ENCODE assay signal across 22 cellular contexts in the genomic region with DNA sequence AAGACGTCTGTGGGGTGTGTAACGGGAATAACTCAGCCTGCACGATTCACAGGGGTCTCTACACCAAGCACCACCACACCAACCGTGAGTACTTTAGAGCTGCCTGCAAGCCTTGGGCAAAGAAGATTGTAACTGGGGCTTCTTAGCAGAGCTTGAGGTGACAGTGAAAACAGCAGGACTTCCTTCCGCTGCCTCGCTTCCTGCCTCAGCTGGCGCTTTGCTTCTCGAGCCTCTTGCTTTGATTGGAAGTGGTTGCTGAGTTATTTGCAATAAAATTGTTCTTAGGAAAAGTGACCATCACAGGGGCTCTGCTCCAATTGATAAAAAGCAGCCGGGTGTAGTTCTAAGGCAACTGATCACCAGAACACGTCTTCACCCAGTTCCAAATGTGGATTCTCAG.
DNase-seq lines count a peak whose midpoint lies in the region; ATAC-seq and TF ChIP-seq lines count a peak whose summit lies in the region.
"Had no signal": no experiment of that assay in that cellular context is flagged by ENCODE, and none has a peak within 500 bp of the region (broad histone marks: within the 10 kb centered on the region; RNA-seq: fewer than 3 reads in every experiment).

No MANE protein-coding gene starts in this region.

- intact Hi-C loops in activated CD4-positive, alpha-beta T cell treated with anti-CD3 and anti-CD28 coated beads, Interleukin-2, amount 10 ng/mL, durations not matched to agents 24 days and 14 days (cut with micrococcal nuclease), result no loop called here
- intact Hi-C loops in activated CD4-positive, alpha-beta T cell treated with anti-CD3 and anti-CD28 coated beads for 36 hours (cut with DNase I, micrococcal nuclease), result no loop called here
- intact Hi-C loops in aorta (cut with DNase I), result no loop called here
- intact Hi-C loops in CD8-positive, alpha-beta T cell (cut with DNase I, micrococcal nuclease), result no loop called here
- intact Hi-C loops in ascending aorta (cut with DNase I), result no loop called here

- no peaks in the 10 kb centered on the region for H3K36me3 ChIP-seq in SK-N-MC (ENCODE audit: insufficient read depth, low read length)
- no peaks in the 10 kb centered on the region for H3K36me3 ChIP-seq in endodermal cell (ENCODE audit: control insufficient read depth, insufficient read depth, low read length)
- no peaks in the 10 kb centered on the region for H3K36me3 ChIP-seq in aorta (ENCODE audit: control insufficient read depth in 1 of 2, insufficient read depth in 2 of 2, low read length in 1 of 2)
- no peaks in the 10 kb centered on the region for H3K36me3 ChIP-seq in CD8-positive, alpha-beta T cell (ENCODE audit: insufficient read depth, low read length)
- no peaks in the 10 kb centered on the region for H3K36me3 ChIP-seq in ascending aorta
- H3K36me3 ChIP-seq: BE2C; BLaER1 treated with 17β-estradiol and CSF1 and Interleukin-3, amounts not matched to agents 10 nM and 100 nM had no signal

- H3K4me1 ChIP-seq in endodermal cell (ENCODE audit: control insufficient read depth, insufficient read depth, low read length), result no peaks in the 10 kb centered on the region
- no peaks in the 10 kb centered on the region for H3K4me1 ChIP-seq in aorta (ENCODE audit: control insufficient read depth in 1 of 2, insufficient read depth in 2 of 2, low read length in 2 of 2)
- H3K4me1 ChIP-seq in CD8-positive, alpha-beta T cell (ENCODE audit: insufficient read depth, low read length), result no peaks in the 10 kb centered on the region
- H3K4me1 ChIP-seq in ascending aorta, result no peaks in the 10 kb centered on the region
- H3K4me1 ChIP-seq: BE2C; BLaER1 treated with 17β-estradiol and CSF1 and Interleukin-3, amounts not matched to agents 10 nM and 100 nM had no signal

- H3K9me3 ChIP-seq in SK-N-MC (ENCODE audit: low read depth, low read length) (no peaks in the 10 kb centered on the region), endodermal cell (ENCODE audit: control insufficient read depth, low read length) (no peaks in the 10 kb centered on the region), aorta (ENCODE audit: control insufficient read depth, low read length) (peaks cover 1% of the 10 kb centered on the region), ascending aorta (no peaks in the 10 kb centered on the region)
- no peaks in the 10 kb centered on the region for H3K9me3 ChIP-seq in CD8-positive, alpha-beta T cell (ENCODE audit: low read length)
- H3K9me3 ChIP-seq: BE2C had no signal

- H3K27me3 ChIP-seq in endodermal cell (ENCODE audit: control insufficient read depth, insufficient read depth, low read length, poor library complexity, severe bottlenecking) (no peaks in the 10 kb centered on the region), aorta (ENCODE audit: control insufficient read depth in 1 of 2, insufficient read depth in 2 of 2, low read length in 1 of 2) (peaks cover 0 to 2% of the 10 kb centered on the region in 2 donors), ascending aorta (no peaks in the 10 kb centered on the region)
- no peaks in the 10 kb centered on the region for H3K27me3 ChIP-seq in CD8-positive, alpha-beta T cell (ENCODE audit: insufficient read depth, low read length)
- H3K27me3 ChIP-seq: BE2C; BLaER1 treated with 17β-estradiol and CSF1 and Interleukin-3, amounts not matched to agents 10 nM and 100 nM had no signal

- H3K27ac ChIP-seq in SK-N-MC (no peak overlapping the region), endodermal cell (ENCODE audit: low read depth, low read length) (no peak overlapping the region), aorta (ENCODE audit: low read depth in 1 of 2, low read length in 2 of 2) (no peak overlapping the region), ascending aorta (no peak overlapping the region)
- no peak overlapping the region for H3K27ac ChIP-seq in CD8-positive, alpha-beta T cell (ENCODE audit: low read depth, low read length)
- H3K27ac ChIP-seq: 22Rv1; BLaER1 treated with 17β-estradiol and CSF1 and Interleukin-3, amounts not matched to agents 10 nM and 100 nM; GM23248 had no signal

- TF ChIP-seq CTCF in endodermal cell (conservative IDR thresholded peaks at IDR 0.05), result no peak
- TF ChIP-seq CTCF in CD8-positive, alpha-beta T cell (IDR thresholded peaks at IDR 0.05), result no peak
- TF ChIP-seq CTCF in ascending aorta (IDR thresholded peaks at IDR 0.05), result no peak

- H3K4me3 ChIP-seq in SK-N-MC (peak overlapping the region; percentile 19; the same call in 1 of the 2 replicates), endodermal cell (ENCODE audit: low read length) (no peak overlapping the region), aorta (ENCODE audit: low read length in 2 of 2) (no peak overlapping the region), ascending aorta (no peak overlapping the region)
- H3K4me3 ChIP-seq in CD8-positive, alpha-beta T cell (ENCODE audit: low read depth, low read length), result no peak overlapping the region
- H3K4me3 ChIP-seq: BLaER1 treated with 17β-estradiol and CSF1 and Interleukin-3, amounts not matched to agents 10 nM and 100 nM; GM23248 had no signal

- no peak overlapping the region for H3K4me3 Mint-ChIP-seq in activated CD4-positive, alpha-beta T cell treated with anti-CD3 and anti-CD28 coated beads, Interleukin-2, amount 10 ng/mL, durations not matched to agents 24 days and 14 days
- H3K4me3 Mint-ChIP-seq in activated CD4-positive, alpha-beta T cell treated with anti-CD3 and anti-CD28 coated beads for 36 hours, result no peak overlapping the region
- H3K4me3 Mint-ChIP-seq in endodermal cell, result no peak overlapping the region
- no peak overlapping the region for H3K4me3 Mint-ChIP-seq in CD8-positive, alpha-beta T cell
- H3K4me3 Mint-ChIP-seq: CD14-positive monocyte; CD4-positive, alpha-beta T cell; H9; HFFc6 had no signal

- no peak overlapping the region for H3K27ac Mint-ChIP-seq in activated CD4-positive, alpha-beta T cell treated with anti-CD3 and anti-CD28 coated beads, Interleukin-2, amount 10 ng/mL, durations not matched to agents 24 days and 14 days
- no peak overlapping the region for H3K27ac Mint-ChIP-seq in activated CD4-positive, alpha-beta T cell treated with anti-CD3 and anti-CD28 coated beads for 36 hours
- peak overlapping the region; percentile 3 for H3K27ac Mint-ChIP-seq in endodermal cell
- H3K27ac Mint-ChIP-seq in CD8-positive, alpha-beta T cell, result no peak overlapping the region
- H3K27ac Mint-ChIP-seq: CD14-positive monocyte; CD4-positive, alpha-beta T cell; HFFc6 had no signal

- H3K9ac ChIP-seq in SK-N-MC (ENCODE audit: insufficient read length), result no peak overlapping the region
- H3K9ac ChIP-seq in endodermal cell (ENCODE audit: extremely low read depth, low read length, poor library complexity, severe bottlenecking), result no peak overlapping the region
- H3K9ac ChIP-seq: BLaER1 treated with 17β-estradiol and CSF1 and Interleukin-3, amounts not matched to agents 10 nM and 100 nM; GM23248 had no signal

- CTCF ChIA-PET in activated CD4-positive, alpha-beta T cell treated with anti-CD3 and anti-CD28 coated beads for 36 hours (lab: Charles Lee), result no interaction called here
- CTCF ChIA-PET in CD8-positive, alpha-beta T cell (lab: Charles Lee), result no interaction called here

- H3K27me3 Mint-ChIP-seq in activated CD4-positive, alpha-beta T cell treated with anti-CD3 and anti-CD28 coated beads, Interleukin-2, amount 10 ng/mL, durations not matched to agents 24 days and 14 days, result no peaks in the 10 kb centered on the region
- no peaks in the 10 kb centered on the region for H3K27me3 Mint-ChIP-seq in activated CD4-positive, alpha-beta T cell treated with anti-CD3 and anti-CD28 coated beads for 36 hours
- H3K27me3 Mint-ChIP-seq in endodermal cell (ENCODE audit: insufficient read depth), result peaks cover 2% of the 10 kb centered on the region
- peaks cover 2% of the 10 kb centered on the region for H3K27me3 Mint-ChIP-seq in CD8-positive, alpha-beta T cell (ENCODE audit: low read depth)
- H3K27me3 Mint-ChIP-seq: CD4-positive, alpha-beta T cell had no signal

- DNase-seq in activated CD4-positive, alpha-beta T cell treated with anti-CD3 and anti-CD28 coated beads, Interleukin-2, amount 10 ng/mL, durations not matched to agents 24 days and 14 days, result peak; percentile 31
- no peak for DNase-seq in activated CD4-positive, alpha-beta T cell treated with anti-CD3 and anti-CD28 coated beads for 36 hours
- DNase-seq in SK-N-MC (ENCODE audit: low read depth, low spot score) (peak; percentile 6), endodermal cell (no peak), aorta (no peak), HCEC 1CT (no peak), ascending aorta (ENCODE audit: low spot score in 2 of 2) (no peak)
- DNase-seq in CD8-positive, alpha-beta T cell, result no peak
- DNase-seq: ACHN; AML-193; BE2C; Calu3; CD4-positive, alpha-beta T cell; COR-L47; DMS53; DMS79 treated with DMSO at 0.1 percent for 48 hours; GM23248; H9; HFFc6 had no signal

- no peaks in the 10 kb centered on the region for H3K9me3 Mint-ChIP-seq in activated CD4-positive, alpha-beta T cell treated with anti-CD3 and anti-CD28 coated beads, Interleukin-2, amount 10 ng/mL, durations not matched to agents 24 days and 14 days
- H3K9me3 Mint-ChIP-seq in activated CD4-positive, alpha-beta T cell treated with anti-CD3 and anti-CD28 coated beads for 36 hours (ENCODE audit: low read depth), result peaks cover 5% of the 10 kb centered on the region
- no peaks in the 10 kb centered on the region for H3K9me3 Mint-ChIP-seq in endodermal cell
- no peaks in the 10 kb centered on the region for H3K9me3 Mint-ChIP-seq in CD8-positive, alpha-beta T cell
- H3K9me3 Mint-ChIP-seq: CD4-positive, alpha-beta T cell; H9 had no signal

- POLR2A ChIA-PET in activated CD4-positive, alpha-beta T cell treated with anti-CD3 and anti-CD28 coated beads for 36 hours (lab: Charles Lee), result no interaction called here
- POLR2A ChIA-PET in CD8-positive, alpha-beta T cell (lab: Charles Lee), result no interaction called here

- WGBS in endodermal cell (ENCODE audit: insufficient coverage in 1 of 2, insufficient read length in 1 of 2), 2 experiments, result 74 to 82% methylated on average over 7 to 10 of the region's 10 CpGs
- 74 to 80% methylated on average over 10 of the region's 10 CpGs for WGBS in aorta, 2 donors

- ATAC-seq in activated CD4-positive, alpha-beta T cell treated with anti-CD3 and anti-CD28 coated beads for 36 hours, result no peak
- peak; percentile 46 for ATAC-seq in aorta (ENCODE audit: low FRiP score)
- ATAC-seq in CD8-positive, alpha-beta T cell, result no peak

- H3K4me1 Mint-ChIP-seq in activated CD4-positive, alpha-beta T cell treated with anti-CD3 and anti-CD28 coated beads, Interleukin-2, amount 10 ng/mL, durations not matched to agents 24 days and 14 days, result no peaks in the 10 kb centered on the region
- no peaks in the 10 kb centered on the region for H3K4me1 Mint-ChIP-seq in activated CD4-positive, alpha-beta T cell treated with anti-CD3 and anti-CD28 coated beads for 36 hours
- H3K4me1 Mint-ChIP-seq in endodermal cell, result peaks cover 10% of the 10 kb centered on the region
- no peaks in the 10 kb centered on the region for H3K4me1 Mint-ChIP-seq in CD8-positive, alpha-beta T cell (ENCODE audit: low read depth)
- H3K4me1 Mint-ChIP-seq: CD14-positive monocyte had no signal

- H3K36me3 Mint-ChIP-seq in activated CD4-positive, alpha-beta T cell treated with anti-CD3 and anti-CD28 coated beads, Interleukin-2, amount 10 ng/mL, durations not matched to agents 24 days and 14 days (ENCODE audit: low read depth), result no peaks in the 10 kb centered on the region
- H3K36me3 Mint-ChIP-seq in activated CD4-positive, alpha-beta T cell treated with anti-CD3 and anti-CD28 coated beads for 36 hours (ENCODE audit: low read depth), result no peaks in the 10 kb centered on the region
- H3K36me3 Mint-ChIP-seq in endodermal cell (ENCODE audit: low read depth), result no peaks in the 10 kb centered on the region
- H3K36me3 Mint-ChIP-seq in CD8-positive, alpha-beta T cell, result no peaks in the 10 kb centered on the region
- H3K36me3 Mint-ChIP-seq: CD14-positive monocyte had no signal

Comparison
In these comparisons a context has a peak if more than half of its experiments do, and no peak if none do; other contexts are left out.
1. DNase-seq: peak in activated CD4-positive, alpha-beta T cell treated with anti-CD3 and anti-CD28 coated beads, Interleukin-2, amount 10 ng/mL, durations not matched to agents 24 days and 14 days (single experiment) and SK-N-MC (single experiment); none in activated CD4-positive, alpha-beta T cell treated with anti-CD3 and anti-CD28 coated beads for 36 hours (single experiment), endodermal cell (single experiment), aorta (0 of 2), CD8-positive, alpha-beta T cell (0 of 7), HCEC 1CT (single experiment) and ascending aorta (0 of 2).